8 cellular contexts compared by ENCODE assay signal in the genomic region with DNA sequence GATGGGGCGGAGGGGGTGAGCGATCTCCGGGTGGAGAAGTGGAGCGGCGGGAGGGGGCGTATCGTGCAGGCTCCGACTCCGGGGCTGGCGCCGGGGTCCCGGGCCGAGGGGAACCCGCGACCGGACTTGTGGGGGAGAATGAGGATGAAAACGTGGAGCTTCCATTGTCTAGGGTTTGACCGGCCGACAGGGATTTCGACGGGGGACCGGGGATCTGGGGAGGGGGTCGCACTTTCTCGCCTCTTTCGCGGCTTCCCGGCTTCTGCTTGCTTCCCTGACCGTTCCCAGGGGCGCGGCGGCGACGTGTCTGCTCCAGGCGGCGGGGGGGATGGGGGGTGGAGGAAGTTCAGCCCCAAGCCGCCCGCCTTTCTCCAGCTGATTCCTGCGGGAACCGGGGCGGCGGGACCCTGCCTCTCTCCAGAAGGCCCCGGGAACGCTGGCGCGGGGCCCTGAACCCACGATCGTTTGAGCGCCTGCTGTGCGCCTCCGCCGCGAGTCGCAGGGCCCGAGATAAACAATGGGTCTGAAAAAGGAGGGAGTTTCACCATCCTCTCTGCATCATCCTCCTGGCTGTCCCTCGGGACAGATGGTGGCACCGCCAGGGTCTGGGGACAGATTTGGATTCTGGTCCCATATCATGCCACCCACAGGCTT. TPM values are rescaled to one million over a fixed set of nuclear protein-coding genes. Genes with fewer than 3 reads are reported as not detected.
DNase-seq lines count a peak whose midpoint lies in the region; ATAC-seq and TF ChIP-seq lines count a peak whose summit lies in the region.

No MANE protein-coding gene starts in this region.

- no peak for ATAC-seq in activated naive CD8-positive, alpha-beta T cell treated with anti-CD3 and anti-CD28 coated beads, Interleukin-2, amount 10 ng/mL, durations not matched to agents 7 days and 5 days (ENCODE audit: low read depth)
- ATAC-seq in HG03097 (IDR thresholded peaks at IDR 0.05; ENCODE audit: low FRiP score, unreplicated experiment) (no peak), GM18861 (IDR thresholded peaks at IDR 0.05; ENCODE audit: unreplicated experiment) (no peak)

- no peak for DNase-seq in GM12864 (ENCODE audit: low read depth)
- peak; percentile 56 for DNase-seq in NCI-H146 (lab: John Stamatoyannopoulos, UW)
- DNase-seq in activated naive CD8-positive, alpha-beta T cell treated with anti-CD3 and anti-CD28 coated beads, Interleukin-2, amount 10 ng/mL, durations not matched to agents 7 days and 5 days: no peak
- DNase-seq in left ventricle myocardium inferior: peak; percentile 75
- DNase-seq in GM13976 (ENCODE audit: low spot score): no peak

- no peaks in the 10 kb centered on the region for H3K9me3 Mint-ChIP-seq in activated naive CD8-positive, alpha-beta T cell treated with anti-CD3 and anti-CD28 coated beads, Interleukin-2, amount 10 ng/mL, durations not matched to agents 7 days and 5 days

- peaks cover 32% of the 10 kb centered on the region for H3K36me3 Mint-ChIP-seq in activated naive CD8-positive, alpha-beta T cell treated with anti-CD3 and anti-CD28 coated beads, Interleukin-2, amount 10 ng/mL, durations not matched to agents 7 days and 5 days

- peaks cover 64% of the 10 kb centered on the region for H3K4me1 Mint-ChIP-seq in activated naive CD8-positive, alpha-beta T cell treated with anti-CD3 and anti-CD28 coated beads, Interleukin-2, amount 10 ng/mL, durations not matched to agents 7 days and 5 days

- H3K36me3 ChIP-seq in left ventricle myocardium inferior (peaks cover 11% of the 10 kb centered on the region), rectal smooth muscle tissue (ENCODE audit: control insufficient read depth, insufficient read depth, low read length) (peaks cover 11% of the 10 kb centered on the region)

- in situ Hi-C loops in GM13976 (cut with MboI; ENCODE audit: low sequenced_read_pairs, unreplicated experiment): no loop called here

- peaks cover 64% of the 10 kb centered on the region for H3K4me1 ChIP-seq in left ventricle myocardium inferior
- peaks cover 40% of the 10 kb centered on the region for H3K4me1 ChIP-seq in rectal smooth muscle tissue (ENCODE audit: control insufficient read depth, insufficient read depth, low read length)

- H3K27me3 Mint-ChIP-seq in activated naive CD8-positive, alpha-beta T cell treated with anti-CD3 and anti-CD28 coated beads, Interleukin-2, amount 10 ng/mL, durations not matched to agents 7 days and 5 days: no peaks in the 10 kb centered on the region

- H3K9me3 ChIP-seq in left ventricle myocardium inferior (replicated peaks): no peaks in the 10 kb centered on the region

- no peak for TF ChIP-seq CTCF in GM12864 (IDR thresholded peaks at IDR 0.05; ENCODE audit: low read depth, low read length, missing control alignments)
- TF ChIP-seq CTCF in left ventricle myocardium inferior (IDR thresholded peaks at IDR 0.05; ENCODE audit: borderline replicate concordance): no peak
- no peak for TF ChIP-seq CTCF in GM13976 (IDR thresholded peaks at IDR 0.05; ENCODE audit: borderline replicate concordance, control extremely low read depth, extremely low read depth, insufficient read depth, missing control alignments)

- POLR2A ChIA-PET in activated naive CD8-positive, alpha-beta T cell treated with anti-CD3 and anti-CD28 coated beads, Interleukin-2, amount 10 ng/mL, durations not matched to agents 7 days and 5 days (lab: Charles Lee): interaction anchor here (0.7 to 8.7 kb wide), 16 partner anchors 9 to 698 kb away, joined by 3 to 100 read pairs (median 4); partner anchors contain the start of genes AKAP8, FAM32A and HSH2D

- peak overlapping the region; percentile 85 for H3K4me3 Mint-ChIP-seq in activated naive CD8-positive, alpha-beta T cell treated with anti-CD3 and anti-CD28 coated beads, Interleukin-2, amount 10 ng/mL, durations not matched to agents 7 days and 5 days

- H3K4me3 ChIP-seq in GM12864 (ENCODE audit: low read depth, low read length) (peak overlapping the region; percentile 77), left ventricle myocardium inferior (peak overlapping the region; percentile 84), rectal smooth muscle tissue (ENCODE audit: low read length) (peak overlapping the region; percentile 92)

- H3K27ac ChIP-seq in left ventricle myocardium inferior (replicated peaks): peak overlapping the region; percentile 97
- H3K27ac ChIP-seq in rectal smooth muscle tissue (ENCODE audit: low read depth, low read length): peak overlapping the region; percentile 99

- H3K27ac Mint-ChIP-seq in activated naive CD8-positive, alpha-beta T cell treated with anti-CD3 and anti-CD28 coated beads, Interleukin-2, amount 10 ng/mL, durations not matched to agents 7 days and 5 days: peak overlapping the region; percentile 93

- intact Hi-C loops in left ventricle myocardium inferior (cut with micrococcal nuclease): no loop called here

- H3K9ac ChIP-seq in rectal smooth muscle tissue (ENCODE audit: low read length): peak overlapping the region; percentile 96

- H3K27me3 ChIP-seq in left ventricle myocardium inferior (ENCODE audit: low read depth) (no peaks in the 10 kb centered on the region), rectal smooth muscle tissue (ENCODE audit: control insufficient read depth, insufficient read depth, low read length) (no peaks in the 10 kb centered on the region)

RNA-seq across cellular contexts. Expression of gene TPM4, which starts 0.8 kb away (rescaled TPM):
- total RNA-seq in activated naive CD8-positive, alpha-beta T cell treated with anti-CD3 and anti-CD28 coated beads, Interleukin-2, amount 10 ng/mL, durations not matched to agents 7 days and 5 days: 100 to 1,000 TPM; 278 to 282 TPM
- 69.6 TPM for total RNA-seq in left ventricle myocardium inferior

RNA-seq across cellular contexts. Expression of gene RAB8A, which starts 34.6 kb away (rescaled TPM):
- total RNA-seq in activated naive CD8-positive, alpha-beta T cell treated with anti-CD3 and anti-CD28 coated beads, Interleukin-2, amount 10 ng/mL, durations not matched to agents 7 days and 5 days: 100 to 1,000 TPM; 133 to 153 TPM
- 17.7 TPM for total RNA-seq in left ventricle myocardium inferior

Comparison
In these comparisons a context has a peak if more than half of its experiments do, and no peak if none do; other contexts are left out.
1. DNase-seq: peak in NCI-H146 (single experiment) and left ventricle myocardium inferior (single experiment); none in GM12864 (single experiment), activated naive CD8-positive, alpha-beta T cell treated with anti-CD3 and anti-CD28 coated beads, Interleukin-2, amount 10 ng/mL, durations not matched to agents 7 days and 5 days (single experiment) and GM13976 (single experiment).
2. Peak in every context shown above with its lines, with median percentiles within 50 percentile points of each other: H3K4me3 ChIP-seq.